Comparison of ENCODE assay signal across 22 cellular contexts in genomic region chr10:33733058-33733457, GRCh38.
"Had no signal": no experiment of that assay in that cellular context is flagged by ENCODE, and none has a peak within 500 bp of the region (broad histone marks: within the 10 kb centered on the region; RNA-seq: fewer than 3 reads in every experiment).

No MANE protein-coding gene starts in this region.

- H3K4me3 Mint-ChIP-seq: endodermal cell, memory B cell had no signal

- DNase-seq: dermis blood vessel endothelial cell; dorsolateral prefrontal cortex; effector CD4-positive, alpha-beta T cell; effector memory CD4-positive, alpha-beta T cell; endodermal cell; erythroblast; esophagus squamous epithelium; foreskin melanocyte; gastrocnemius medialis; glutamatergic neuron; head of caudate nucleus; heart right ventricle; hippocampal formation; left cardiac atrium; left lung; left ventricle myocardium superior; lower lobe of right lung; mesendoderm; midbrain had no signal

- H3K4me1 Mint-ChIP-seq: endodermal cell, memory B cell had no signal

- H3K36me3 ChIP-seq: esophagus squamous epithelium, gastrocnemius medialis, heart right ventricle, left lung, lower lobe of right lung had no signal

- H3K9me3 ChIP-seq: gastrocnemius medialis, left lung, lower lobe of right lung had no signal

- H3K4me3 ChIP-seq: coronary artery, dorsolateral prefrontal cortex, esophagus squamous epithelium, gastrocnemius medialis, heart right ventricle, left lung, lower lobe of right lung had no signal

- H3K27me3 ChIP-seq: esophagus squamous epithelium, gastrocnemius medialis, heart right ventricle, left lung had no signal

- H3K27ac Mint-ChIP-seq: endodermal cell, memory B cell had no signal

- H3K4me1 ChIP-seq: left lung, lower lobe of right lung had no signal

- H3K27ac ChIP-seq: coronary artery, dorsolateral prefrontal cortex, epithelial cell of prostate, esophagus squamous epithelium, gastrocnemius medialis, heart right ventricle, left lung, lower lobe of right lung had no signal
